Comparison of ENCODE assay signal across 23 cellular contexts in genomic region chrX:132532955-132533354, GRCh38. TPM values are rescaled to one million over a fixed set of nuclear protein-coding genes. Genes with fewer than 3 reads are reported as not detected.
DNase-seq lines count a peak whose midpoint lies in the region; FAIRE-seq and TF ChIP-seq lines count a peak whose summit lies in the region.
"Had no signal": no experiment of that assay in that cellular context is flagged by ENCODE, and none has a peak within 500 bp of the region (broad histone marks: within the 10 kb centered on the region; RNA-seq: fewer than 3 reads in every experiment).

No MANE protein-coding gene starts in this region.

- intact Hi-C loops in activated T-helper 2 cell treated with anti-CD3 and anti-CD28 coated beads, Interferon-gamma antibody, Interleukin-2, Interleukin-4, amounts not matched to agents 10 μg/mL and 5 μg/mL and 100 μg/mL, durations not matched to agents 14 hours and 24 hours and 36 hours (cut with micrococcal nuclease), result no loop called here

- no peak overlapping the region for H3K27ac ChIP-seq in astrocyte (ENCODE audit: low read depth, low read length)
- H3K27ac ChIP-seq: SJSA1 had no signal

- H3K9me3 ChIP-seq in astrocyte (ENCODE audit: insufficient read depth, low read depth, low read length), result no peaks in the 10 kb centered on the region
- H3K9me3 ChIP-seq: MG63, SJSA1 had no signal

- no peak for TF ChIP-seq CTCF in AG10803 (conservative IDR thresholded peaks at IDR 0.05; ENCODE audit: low read length)
- no peak for TF ChIP-seq CTCF in astrocyte (IDR thresholded peaks at IDR 0.05; ENCODE audit: insufficient read depth, low read depth, low read length)
- TF ChIP-seq CTCF in fibroblast of pulmonary artery (IDR thresholded peaks at IDR 0.05; ENCODE audit: low read length, missing control alignments), result no peak

- no peaks in the 10 kb centered on the region for H3K27me3 Mint-ChIP-seq in astrocyte (ENCODE audit: low read depth, unreplicated experiment)
- peaks cover 10% of the 10 kb centered on the region for H3K27me3 Mint-ChIP-seq in activated T-helper 2 cell treated with anti-CD3 and anti-CD28 coated beads, Interferon-gamma antibody, Interleukin-2, Interleukin-4, amounts not matched to agents 10 μg/mL and 5 μg/mL and 100 μg/mL, durations not matched to agents 14 hours and 24 hours and 36 hours (ENCODE audit: low read depth)
- H3K27me3 Mint-ChIP-seq: activated B cell treated with CpG ODN at 0.5 μM for 24 hours had no signal

- no peak overlapping the region for H3K27ac Mint-ChIP-seq in astrocyte (ENCODE audit: unreplicated experiment)
- H3K27ac Mint-ChIP-seq in activated T-helper 2 cell treated with anti-CD3 and anti-CD28 coated beads, Interferon-gamma antibody, Interleukin-2, Interleukin-4, amounts not matched to agents 10 μg/mL and 5 μg/mL and 100 μg/mL, durations not matched to agents 14 hours and 24 hours and 36 hours, result no peak overlapping the region
- H3K27ac Mint-ChIP-seq: activated B cell treated with CpG ODN at 0.5 μM for 24 hours; activated CD8-positive, alpha-beta T cell treated with anti-CD3 and anti-CD28 coated beads for 36 hours; brain; T-helper 2 cell treated with Interferon-gamma antibody and Interleukin-4, amounts not matched to agents 5 μg/mL and 100 μg/mL, for 36 hours had no signal

- H3K9ac ChIP-seq in astrocyte (ENCODE audit: low read length), result no peak overlapping the region

- H3K36me3 Mint-ChIP-seq in astrocyte (ENCODE audit: low read depth, unreplicated experiment), result no peaks in the 10 kb centered on the region
- no peaks in the 10 kb centered on the region for H3K36me3 Mint-ChIP-seq in activated T-helper 2 cell treated with anti-CD3 and anti-CD28 coated beads, Interferon-gamma antibody, Interleukin-2, Interleukin-4, amounts not matched to agents 10 μg/mL and 5 μg/mL and 100 μg/mL, durations not matched to agents 14 hours and 24 hours and 36 hours (ENCODE audit: low read depth)
- H3K36me3 Mint-ChIP-seq: brain had no signal

- no peak overlapping the region for H3K4me3 Mint-ChIP-seq in astrocyte (ENCODE audit: unreplicated experiment)
- no peak overlapping the region for H3K4me3 Mint-ChIP-seq in activated T-helper 2 cell treated with anti-CD3 and anti-CD28 coated beads, Interferon-gamma antibody, Interleukin-2, Interleukin-4, amounts not matched to agents 10 μg/mL and 5 μg/mL and 100 μg/mL, durations not matched to agents 14 hours and 24 hours and 36 hours (ENCODE audit: low read depth)
- H3K4me3 Mint-ChIP-seq: activated B cell treated with CpG ODN at 0.5 μM for 24 hours; activated CD8-positive, alpha-beta T cell treated with anti-CD3 and anti-CD28 coated beads for 36 hours; brain; T-helper 2 cell treated with Interferon-gamma antibody and Interleukin-4, amounts not matched to agents 5 μg/mL and 100 μg/mL, for 36 hours had no signal

- no peaks in the 10 kb centered on the region for H4K20me1 ChIP-seq in astrocyte (ENCODE audit: insufficient read depth, low read length)

- no peaks in the 10 kb centered on the region for H3K79me2 ChIP-seq in astrocyte (ENCODE audit: insufficient read depth, low read length)

- H3K4me2 ChIP-seq in astrocyte (ENCODE audit: low read length), result no peak overlapping the region

- H3K4me3 ChIP-seq in AG10803 (ENCODE audit: low read length), result no peak overlapping the region
- H3K4me3 ChIP-seq in astrocyte (ENCODE audit: insufficient read depth, low read depth, low read length), result no peak overlapping the region
- H3K4me3 ChIP-seq in fibroblast of pulmonary artery (replicated peaks; ENCODE audit: low read depth, low read length), result no peak overlapping the region
- H3K4me3 ChIP-seq: MG63, SJSA1 had no signal

- no peak overlapping the region for H2AFZ ChIP-seq in astrocyte (ENCODE audit: low read depth, low read length)

- no peaks in the 10 kb centered on the region for H3K27me3 ChIP-seq in astrocyte (ENCODE audit: insufficient read depth, low read length)
- H3K27me3 ChIP-seq: MG63, SJSA1 had no signal

- peaks cover 1% of the 10 kb centered on the region for H3K9me3 Mint-ChIP-seq in astrocyte (ENCODE audit: unreplicated experiment)
- no peaks in the 10 kb centered on the region for H3K9me3 Mint-ChIP-seq in activated T-helper 2 cell treated with anti-CD3 and anti-CD28 coated beads, Interferon-gamma antibody, Interleukin-2, Interleukin-4, amounts not matched to agents 10 μg/mL and 5 μg/mL and 100 μg/mL, durations not matched to agents 14 hours and 24 hours and 36 hours
- H3K9me3 Mint-ChIP-seq: activated B cell treated with CpG ODN at 0.5 μM for 24 hours; activated CD8-positive, alpha-beta T cell treated with anti-CD3 and anti-CD28 coated beads for 36 hours; T-helper 2 cell treated with Interferon-gamma antibody and Interleukin-4, amounts not matched to agents 5 μg/mL and 100 μg/mL, for 36 hours had no signal

- no peak for FAIRE-seq in astrocyte (lab: Jason Lieb, UNC)
- FAIRE-seq: A204.1, HTR-8/SVneo had no signal

- H3K4me1 Mint-ChIP-seq in astrocyte (ENCODE audit: low read depth, unreplicated experiment), result peaks cover 5% of the 10 kb centered on the region
- peaks cover 8% of the 10 kb centered on the region for H3K4me1 Mint-ChIP-seq in activated T-helper 2 cell treated with anti-CD3 and anti-CD28 coated beads, Interferon-gamma antibody, Interleukin-2, Interleukin-4, amounts not matched to agents 10 μg/mL and 5 μg/mL and 100 μg/mL, durations not matched to agents 14 hours and 24 hours and 36 hours (ENCODE audit: low read depth)
- H3K4me1 Mint-ChIP-seq: activated B cell treated with CpG ODN at 0.5 μM for 24 hours, brain had no signal

- no peaks in the 10 kb centered on the region for H3K36me3 ChIP-seq in astrocyte (ENCODE audit: insufficient read depth, low read length)
- H3K36me3 ChIP-seq: MG63, SJSA1 had no signal

- DNase-seq in AG10803 (ENCODE audit: low read depth) (peak; percentile 0), HS-5 (ENCODE audit: low read depth) (peak; percentile 10), astrocyte (ENCODE audit: low read depth) (peak; percentile 4), fibroblast of pulmonary artery (ENCODE audit: low read depth) (peak; percentile 0), Ammon's horn (ENCODE audit: low spot score) (no peak), NCI-H1694 treated with DMSO at 0.1 percent for 48 hours (lab: John Stamatoyannopoulos, UW) (no peak)
- no peak for DNase-seq in activated T-helper 2 cell treated with anti-CD3 and anti-CD28 coated beads, Interferon-gamma antibody, Interleukin-2, Interleukin-4, amounts not matched to agents 10 μg/mL and 5 μg/mL and 100 μg/mL, durations not matched to agents 14 hours and 24 hours and 36 hours (ENCODE audit: low spot score)
- DNase-seq in stimulated activated CD4-positive, alpha-beta T cell treated with anti-CD3 and anti-CD28 coated beads, Interleukin-4, amount 100 ng/mL, for 4 hours, result no peak
- DNase-seq: activated B cell treated with CpG ODN at 0.5 μM for 24 hours; activated CD8-positive, alpha-beta T cell treated with anti-CD3 and anti-CD28 coated beads for 36 hours; activated naive CD4-positive, alpha-beta T cell treated with anti-CD3 and anti-CD28 coated beads, Interleukin-2, amount 50 U/mL, for 16 hours; activated T-cell treated with anti-CD3 and anti-CD28 coated beads, Interleukin-2, amount 50 U/mL, for 1 hour; C1 segment of cervical spinal cord; left ventricle myocardium superior; MG63; NCI-H1436 treated with DMSO at 0.1 percent for 48 hours; NCI-H2171 treated with DMSO at 0.1 percent for 48 hours; NCI-H774 had no signal

- no peaks in the 10 kb centered on the region for H3K4me1 ChIP-seq in astrocyte (ENCODE audit: insufficient read depth, low read length)
- H3K4me1 ChIP-seq: SJSA1 had no signal

RNA-seq across cellular contexts. Expression of gene MBNL3, which starts 44.1 kb away (rescaled TPM):
- 3.5 and 4.1 TPM in 2 replicates for total RNA-seq in astrocyte
- 15.7 and 16.2 TPM in 2 replicates for total RNA-seq in activated T-helper 2 cell treated with anti-CD3 and anti-CD28 coated beads, Interferon-gamma antibody, Interleukin-2, Interleukin-4, amounts not matched to agents 10 μg/mL and 5 μg/mL and 100 μg/mL, durations not matched to agents 14 hours and 24 hours and 36 hours

Comparison
In these comparisons a context has a peak if more than half of its experiments do, and no peak if none do; other contexts are left out.
1. DNase-seq: peak in AG10803 (single experiment), HS-5 (single experiment), astrocyte (single experiment) and fibroblast of pulmonary artery (single experiment); none in activated T-helper 2 cell treated with anti-CD3 and anti-CD28 coated beads, Interferon-gamma antibody, Interleukin-2, Interleukin-4, amounts not matched to agents 10 μg/mL and 5 μg/mL and 100 μg/mL, durations not matched to agents 14 hours and 24 hours and 36 hours (single experiment), Ammon's horn (single experiment), NCI-H1694 treated with DMSO at 0.1 percent for 48 hours (single experiment) and stimulated activated CD4-positive, alpha-beta T cell treated with anti-CD3 and anti-CD28 coated beads, Interleukin-4, amount 100 ng/mL, for 4 hours (0 of 2).